27 cellular contexts compared by ENCODE assay signal in the genomic region with DNA sequence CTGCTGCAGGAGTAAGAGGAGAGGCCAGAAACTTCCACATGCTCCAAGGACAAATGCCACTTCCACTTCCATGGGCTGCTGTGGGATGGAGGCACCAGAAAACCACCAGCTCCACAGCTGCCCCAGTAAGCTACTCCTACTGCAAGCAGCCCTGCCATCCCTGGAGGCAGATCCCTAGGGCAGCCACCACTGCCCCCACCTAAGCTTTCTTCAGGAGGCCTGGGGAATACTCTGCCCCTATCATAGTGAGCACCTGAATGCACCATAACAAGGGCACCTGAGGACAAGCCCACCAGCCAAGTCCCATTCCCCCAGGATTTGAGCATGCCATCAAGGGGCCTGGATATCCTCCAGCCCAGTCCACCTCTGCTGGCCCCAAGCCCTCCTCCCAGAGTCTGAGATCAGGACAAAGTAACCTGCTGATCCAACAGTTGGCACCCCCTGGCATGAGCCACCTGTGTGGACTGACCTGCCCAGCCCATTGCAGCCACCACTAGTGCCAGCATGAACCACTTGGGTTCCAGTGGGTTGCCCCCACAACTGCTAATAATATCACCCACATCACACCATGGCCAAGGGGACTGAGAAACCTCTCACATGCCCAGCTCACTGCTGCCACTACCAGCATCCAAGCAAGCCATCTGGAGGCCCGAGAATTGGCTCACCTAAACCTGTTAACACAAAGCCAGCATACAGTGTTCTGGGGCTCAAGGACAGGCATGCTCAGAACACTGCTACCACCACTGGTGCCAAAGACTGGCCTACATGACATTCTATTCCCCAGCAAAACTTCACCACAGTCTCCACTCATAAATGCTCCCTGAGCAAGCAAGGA.
"Had no signal": no experiment of that assay in that cellular context is flagged by ENCODE, and none has a peak within 500 bp of the region (broad histone marks: within the 10 kb centered on the region; RNA-seq: fewer than 3 reads in every experiment).

No MANE protein-coding gene starts in this region.

- H3K36me3 ChIP-seq: colonic mucosa, gastroesophageal sphincter, neural progenitor cell, right atrium auricular region, transverse colon, vagina had no signal

- DNase-seq: activated CD4-positive, alpha-beta memory T cell treated with anti-CD3 and anti-CD28 coated beads, Interleukin-2, amount 10 ng/mL, durations not matched to agents 7 days and 5 days; activated CD4-positive, alpha-beta T cell treated with anti-CD3 and anti-CD28 coated beads for 1 hour; activated CD4-positive, alpha-beta T cell treated with anti-CD3 and anti-CD28 coated beads, Interleukin-2, amount 10 ng/mL, durations not matched to agents 7 days and 5 days; activated CD8-positive, alpha-beta memory T cell treated with anti-CD3 and anti-CD28 coated beads, Interleukin-2, amount 50 U/mL, for 48 hours; activated gamma-delta T cell; activated naive CD4-positive, alpha-beta T cell treated with anti-CD3 and anti-CD28 coated beads, Interleukin-2, amount 10 ng/mL, durations not matched to agents 7 days and 5 days; activated naive CD8-positive, alpha-beta T cell treated with anti-CD3 and anti-CD28 coated beads, Interleukin-2, amount 10 ng/mL, durations not matched to agents 7 days and 5 days; activated T-cell treated with anti-CD3 and anti-CD28 coated beads, Interleukin-2, amount 50 U/mL, for 24 hours; central memory CD4-positive, alpha-beta T cell; colonic mucosa; effector memory CD4-positive, alpha-beta T cell; erythroblast; left colon; natural killer cell; stimulated activated CD4-positive, alpha-beta T cell treated with anti-CD3 and anti-CD28 coated beads, Interleukin-2, amount 100 ng/mL, for 48 hours; stimulated activated naive CD4-positive, alpha-beta T cell treated with Interleukin-2 at 50 U/mL for 16 hours; SW 1271; T-helper 9 cell; testis; transverse colon had no signal

- H3K4me3 ChIP-seq: colonic mucosa, gastroesophageal sphincter, hepatocyte, neural progenitor cell, right atrium auricular region, testis, transverse colon, vagina had no signal

- H3K4me1 Mint-ChIP-seq: activated CD4-positive, alpha-beta memory T cell treated with anti-CD3 and anti-CD28 coated beads, Interleukin-2, amount 10 ng/mL, durations not matched to agents 7 days and 5 days; activated CD4-positive, alpha-beta T cell treated with anti-CD3 and anti-CD28 coated beads, Interleukin-2, amount 10 ng/mL, durations not matched to agents 7 days and 5 days; activated naive CD4-positive, alpha-beta T cell treated with anti-CD3 and anti-CD28 coated beads, Interleukin-2, amount 10 ng/mL, durations not matched to agents 7 days and 5 days; activated naive CD8-positive, alpha-beta T cell treated with anti-CD3 and anti-CD28 coated beads, Interleukin-2, amount 10 ng/mL, durations not matched to agents 7 days and 5 days; memory B cell; natural killer cell; neural progenitor cell had no signal

- H3K27ac ChIP-seq: colonic mucosa, gastroesophageal sphincter, hepatocyte, neural progenitor cell, right atrium auricular region, testis, transverse colon, vagina had no signal

- ATAC-seq: gastroesophageal sphincter, left colon, natural killer cell had no signal

- H3K36me3 Mint-ChIP-seq: activated naive CD4-positive, alpha-beta T cell treated with anti-CD3 and anti-CD28 coated beads, Interleukin-2, amount 10 ng/mL, durations not matched to agents 7 days and 5 days; activated naive CD8-positive, alpha-beta T cell treated with anti-CD3 and anti-CD28 coated beads, Interleukin-2, amount 10 ng/mL, durations not matched to agents 7 days and 5 days; memory B cell; natural killer cell; neural progenitor cell had no signal

- H3K9ac ChIP-seq: neural progenitor cell had no signal

- H2AFZ ChIP-seq: hepatocyte had no signal

- H3K79me2 ChIP-seq: hepatocyte had no signal

- H3K4me2 ChIP-seq: hepatocyte, neural progenitor cell had no signal

- H3K27ac Mint-ChIP-seq: activated CD4-positive, alpha-beta memory T cell treated with anti-CD3 and anti-CD28 coated beads, Interleukin-2, amount 10 ng/mL, durations not matched to agents 7 days and 5 days; activated CD4-positive, alpha-beta T cell treated with anti-CD3 and anti-CD28 coated beads, Interleukin-2, amount 10 ng/mL, durations not matched to agents 7 days and 5 days; activated naive CD4-positive, alpha-beta T cell treated with anti-CD3 and anti-CD28 coated beads, Interleukin-2, amount 10 ng/mL, durations not matched to agents 7 days and 5 days; activated naive CD8-positive, alpha-beta T cell treated with anti-CD3 and anti-CD28 coated beads, Interleukin-2, amount 10 ng/mL, durations not matched to agents 7 days and 5 days; activated T-cell treated with anti-CD3 and anti-CD28 coated beads, Interleukin-2, amount 50 U/mL, for 24 hours; memory B cell; natural killer cell; neural progenitor cell; T-helper 1 cell treated with Interleukin-12 subunit alpha and Interleukin-12 subunit beta and Interleukin-4 antibody, amounts not matched to agents 30 μg/mL and 1 μg/mL, for 36 hours had no signal

- H3K4me3 Mint-ChIP-seq: activated CD4-positive, alpha-beta memory T cell treated with anti-CD3 and anti-CD28 coated beads, Interleukin-2, amount 10 ng/mL, durations not matched to agents 7 days and 5 days; activated CD4-positive, alpha-beta T cell treated with anti-CD3 and anti-CD28 coated beads, Interleukin-2, amount 10 ng/mL, durations not matched to agents 7 days and 5 days; activated naive CD4-positive, alpha-beta T cell treated with anti-CD3 and anti-CD28 coated beads, Interleukin-2, amount 10 ng/mL, durations not matched to agents 7 days and 5 days; activated naive CD8-positive, alpha-beta T cell treated with anti-CD3 and anti-CD28 coated beads, Interleukin-2, amount 10 ng/mL, durations not matched to agents 7 days and 5 days; activated T-cell treated with anti-CD3 and anti-CD28 coated beads, Interleukin-2, amount 50 U/mL, for 24 hours; memory B cell; natural killer cell; neural progenitor cell; T-helper 1 cell treated with Interleukin-12 subunit alpha and Interleukin-12 subunit beta and Interleukin-4 antibody, amounts not matched to agents 30 μg/mL and 1 μg/mL, for 36 hours had no signal

- H3K4me1 ChIP-seq: colonic mucosa, gastroesophageal sphincter, neural progenitor cell, right atrium auricular region, testis, transverse colon, vagina had no signal

- H3K9me3 ChIP-seq: colonic mucosa, gastroesophageal sphincter, right atrium auricular region, testis, transverse colon, vagina had no signal

- H3K27me3 ChIP-seq: colonic mucosa, gastroesophageal sphincter, hepatocyte, neural progenitor cell, right atrium auricular region, testis, transverse colon, vagina had no signal

- H3K27me3 Mint-ChIP-seq: activated CD4-positive, alpha-beta memory T cell treated with anti-CD3 and anti-CD28 coated beads, Interleukin-2, amount 10 ng/mL, durations not matched to agents 7 days and 5 days; activated CD4-positive, alpha-beta T cell treated with anti-CD3 and anti-CD28 coated beads, Interleukin-2, amount 10 ng/mL, durations not matched to agents 7 days and 5 days; activated naive CD4-positive, alpha-beta T cell treated with anti-CD3 and anti-CD28 coated beads, Interleukin-2, amount 10 ng/mL, durations not matched to agents 7 days and 5 days; activated naive CD8-positive, alpha-beta T cell treated with anti-CD3 and anti-CD28 coated beads, Interleukin-2, amount 10 ng/mL, durations not matched to agents 7 days and 5 days; activated T-cell treated with anti-CD3 and anti-CD28 coated beads, Interleukin-2, amount 50 U/mL, for 24 hours; memory B cell had no signal
